In genomic region chr10:7819126-7819470, GRCh38 we compare ENCODE assay signal across 9 cellular contexts. TPM values are rescaled to one million over a fixed set of nuclear protein-coding genes. Genes with fewer than 3 reads are reported as not detected.
A peak's percentile ranks its signal among the peaks of the same experiment; 100 is the strongest.
DNase-seq lines count a peak whose midpoint lies in the region; ATAC-seq and TF ChIP-seq lines count a peak whose summit lies in the region.
"Had no signal": no experiment of that assay in that cellular context is flagged by ENCODE, and none has a peak within 500 bp of the region (broad histone marks: within the 10 kb centered on the region; RNA-seq: fewer than 3 reads in every experiment).

No MANE protein-coding gene starts in this region.

- peak; percentile 38 for TF ChIP-seq CTCF in DND-41 (IDR thresholded peaks at IDR 0.05; ENCODE audit: borderline replicate concordance, extremely low read depth, low read length, poor library complexity, severe bottlenecking)
- no peak for TF ChIP-seq CTCF in colonic mucosa (IDR thresholded peaks at IDR 0.05)

- peaks cover 5% of the 10 kb centered on the region for H3K27me3 Mint-ChIP-seq in T-helper 17 cell

- H3K27ac ChIP-seq in DND-41 (ENCODE audit: low read length) (peak overlapping the region; percentile 77), colonic mucosa (no peak overlapping the region)
- H3K27ac ChIP-seq: epithelial cell of prostate had no signal

- peaks cover 35% of the 10 kb centered on the region for H3K79me2 ChIP-seq in DND-41 (ENCODE audit: insufficient read depth, low read length)

- H3K4me1 Mint-ChIP-seq in T-helper 17 cell: peaks cover 28% of the 10 kb centered on the region

- no peaks in the 10 kb centered on the region for H4K20me1 ChIP-seq in DND-41 (ENCODE audit: insufficient read depth, low read length)

- H3K9ac ChIP-seq in DND-41 (ENCODE audit: low read depth, low read length) (peak overlapping the region; percentile 73), colonic mucosa (ENCODE audit: low read depth in 2 of 2, low read length in 2 of 2) (peak overlapping the region; percentile 85 to 93)

- peaks cover 8% of the 10 kb centered on the region for H3K36me3 Mint-ChIP-seq in T-helper 17 cell (ENCODE audit: low read depth)

- H3K36me3 ChIP-seq in DND-41 (ENCODE audit: insufficient read depth, low read length) (peaks cover 3% of the 10 kb centered on the region; the same call in 1 of the 2 replicates), colonic mucosa (no peaks in the 10 kb centered on the region)

- H3K9me3 ChIP-seq in DND-41 (ENCODE audit: insufficient read depth, low read length, severe bottlenecking): no peaks in the 10 kb centered on the region
- no peaks in the 10 kb centered on the region for H3K9me3 ChIP-seq in T-helper 17 cell (ENCODE audit: control insufficient read depth, low read length, poor library complexity, severe bottlenecking)
- H3K9me3 ChIP-seq in colonic mucosa: no peaks in the 10 kb centered on the region

- intact Hi-C loops in colonic mucosa (cut with DNase I): loop anchor here (10.0 kb wide), 1 partner anchor 54 kb away; no protein-coding TSS in a partner anchor

- H3K4me3 ChIP-seq in DND-41 (ENCODE audit: low read depth in 1 of 2, low read length in 2 of 2) (peak overlapping the region; percentile 59 to 87), colonic mucosa (peak overlapping the region; percentile 80)

- H3K27me3 ChIP-seq in DND-41 (ENCODE audit: insufficient read depth, low read length, poor library complexity): no peaks in the 10 kb centered on the region
- H3K27me3 ChIP-seq in colonic mucosa: no peaks in the 10 kb centered on the region

- peak overlapping the region; percentile 83 for H3K4me2 ChIP-seq in DND-41 (ENCODE audit: insufficient read depth, low read length)

- H3K4me1 ChIP-seq in DND-41 (ENCODE audit: insufficient read depth, low read length): peaks cover 32% of the 10 kb centered on the region
- no peaks in the 10 kb centered on the region for H3K4me1 ChIP-seq in colonic mucosa

- H3K4me3 Mint-ChIP-seq in T-helper 17 cell: peak overlapping the region; percentile 100

- H2AFZ ChIP-seq in DND-41 (ENCODE audit: low read depth, low read length): peak overlapping the region; percentile 95

- peak overlapping the region; percentile 95 for H3K27ac Mint-ChIP-seq in T-helper 17 cell

- DNase-seq in DND-41 (peak; percentile 36), T-helper 17 cell (no peak), colonic mucosa (peak; percentile 70), left lobe of liver (ENCODE audit: low spot score) (peak; percentile 61), amniotic stem cell (lab: John Stamatoyannopoulos, UW) (no peak)
- peak; percentile 13 for DNase-seq in stimulated activated CD4-positive, alpha-beta T cell treated with anti-CD3 and anti-CD28 coated beads, Interleukin-4, amount 100 ng/mL, for 1 hour

- ATAC-seq in DND-41 (ENCODE audit: insufficient read depth, low read depth) (peak; percentile 41), GM19467 (IDR thresholded peaks at IDR 0.05; ENCODE audit: unreplicated experiment) (peak; percentile 44), HG03565 (IDR thresholded peaks at IDR 0.05; ENCODE audit: unreplicated experiment) (peak; percentile 23), T-helper 17 cell (peak; percentile 7), left lobe of liver (peak; percentile 77)

RNA-seq across cellular contexts. Expression of gene TAF3, which starts 0.8 kb away (rescaled TPM):
- total RNA-seq in T-helper 17 cell: 10 to 100 TPM; 17.0 to 18.4 TPM
- total RNA-seq in colonic mucosa: 1 to 10 TPM; 4.4 to 6.3 TPM
- total RNA-seq in left lobe of liver: 3.1 TPM

RNA-seq across cellular contexts. Expression of gene ATP5F1C, which starts 31.1 kb away (rescaled TPM):
- total RNA-seq in T-helper 17 cell (100 to 1,000 TPM; 115 to 117 TPM), colonic mucosa (100 to 1,000 TPM; 444 to 610 TPM), left lobe of liver (168 TPM)

RNA-seq across cellular contexts. Expression of gene KIN, which starts 31.3 kb away (rescaled TPM):
- total RNA-seq in T-helper 17 cell (1 to 10 TPM; 6.3 to 8.6 TPM), colonic mucosa (10 to 100 TPM; 10.9 to 11.6 TPM), left lobe of liver (2.6 TPM)

Comparison
In these comparisons a context has a peak if more than half of its experiments do, and no peak if none do; other contexts are left out.
1. ATAC-seq: peak in every context shown above with its lines; median percentile 77 in left lobe of liver; 44 in GM19467; 41 in DND-41; 23 in HG03565; 7 in T-helper 17 cell.
2. DNase-seq: peak in DND-41 (single experiment), colonic mucosa (single experiment), left lobe of liver (single experiment) and stimulated activated CD4-positive, alpha-beta T cell treated with anti-CD3 and anti-CD28 coated beads, Interleukin-4, amount 100 ng/mL, for 1 hour (single experiment); none in T-helper 17 cell (0 of 3) and amniotic stem cell (single experiment).